Comparison of ENCODE assay signal across 8 cellular contexts in genomic region chr12:44876554-44877275, GRCh38. TPM values are rescaled to one million over a fixed set of nuclear protein-coding genes. Genes with fewer than 3 reads are reported as not detected.
DNase-seq lines count a peak whose midpoint lies in the region; ATAC-seq and TF ChIP-seq lines count a peak whose summit lies in the region.

No MANE protein-coding gene starts in this region.

- H3K4me1 Mint-ChIP-seq in CD4-positive, alpha-beta T cell (ENCODE audit: low read depth), result peaks cover 37% of the 10 kb centered on the region
- H3K4me1 Mint-ChIP-seq in activated T-helper 17 cell treated with anti-CD3 and anti-CD28 coated beads, Interleukin-2, amount 50 U/mL, for 72 hours, result peaks cover 14% of the 10 kb centered on the region

- H3K27ac Mint-ChIP-seq in CD4-positive, alpha-beta T cell, result no peak overlapping the region
- peak overlapping the region; percentile 36 for H3K27ac Mint-ChIP-seq in activated T-helper 17 cell treated with anti-CD3 and anti-CD28 coated beads, Interleukin-2, amount 50 U/mL, for 72 hours

- peaks cover 8% of the 10 kb centered on the region for H3K27me3 ChIP-seq in CD4-positive, alpha-beta T cell (ENCODE audit: control insufficient read depth, insufficient read depth, low read length)

- peak; percentile 48 for TF ChIP-seq CTCF in CD4-positive, alpha-beta T cell (IDR thresholded peaks at IDR 0.05)
- TF ChIP-seq CTCF in fibroblast of the aortic adventitia (IDR thresholded peaks at IDR 0.05; ENCODE audit: insufficient read depth, low read length), result no peak

- peaks cover 9% of the 10 kb centered on the region for H3K9me3 ChIP-seq in CD4-positive, alpha-beta T cell (ENCODE audit: control insufficient read depth, low read length)

- POLR2A ChIA-PET in CD4-positive, alpha-beta T cell (lab: Charles Lee), result interaction anchor here (0.7 to 5.2 kb wide), 19 partner anchors 8 to 117 kb away, joined by 3 to 72 read pairs (median 4); no protein-coding TSS in a partner anchor

- H3K4me1 ChIP-seq in urinary bladder (ENCODE audit: insufficient read depth), result no peaks in the 10 kb centered on the region

- peaks cover 18% of the 10 kb centered on the region for H3K27me3 Mint-ChIP-seq in CD4-positive, alpha-beta T cell
- H3K27me3 Mint-ChIP-seq in activated T-helper 17 cell treated with anti-CD3 and anti-CD28 coated beads, Interleukin-2, amount 50 U/mL, for 72 hours, result peaks cover 11% of the 10 kb centered on the region

- ATAC-seq in CD4-positive, alpha-beta T cell (ENCODE audit: poor library complexity), result peak; percentile 67
- ATAC-seq in GM21786 (IDR thresholded peaks at IDR 0.05; ENCODE audit: unreplicated experiment), result peak; percentile 43
- ATAC-seq in activated T-helper 17 cell treated with anti-CD3 and anti-CD28 coated beads, Interleukin-2, amount 50 U/mL, for 72 hours (replicated peaks), result peak; percentile 69

- intact Hi-C loops in CD4-positive, alpha-beta T cell (cut with DNase I, micrococcal nuclease), result no loop called here

- WGBS in urinary bladder, result 1% methylated on average over 40 of the region's 40 CpGs

- peaks cover 31% of the 10 kb centered on the region for H3K36me3 Mint-ChIP-seq in CD4-positive, alpha-beta T cell (ENCODE audit: low read depth)
- H3K36me3 Mint-ChIP-seq in activated T-helper 17 cell treated with anti-CD3 and anti-CD28 coated beads, Interleukin-2, amount 50 U/mL, for 72 hours (ENCODE audit: low read depth), result peaks cover 29% of the 10 kb centered on the region

- no peaks in the 10 kb centered on the region for H3K36me3 ChIP-seq in urinary bladder (ENCODE audit: insufficient read depth)

- H3K27ac ChIP-seq in CD4-positive, alpha-beta T cell (ENCODE audit: low read depth, low read length), result no peak overlapping the region
- H3K27ac ChIP-seq in urinary bladder (ENCODE audit: low read depth), result no peak overlapping the region

- CTCF ChIA-PET in CD4-positive, alpha-beta T cell (lab: Charles Lee), result interaction anchor here (0.6 to 6.8 kb wide), 13 partner anchors 10 to 115 kb away, joined by 3 to 81 read pairs (median 4); no protein-coding TSS in a partner anchor

- H3K9me3 Mint-ChIP-seq in CD4-positive, alpha-beta T cell, result peaks cover 16% of the 10 kb centered on the region
- H3K9me3 Mint-ChIP-seq in activated T-helper 17 cell treated with anti-CD3 and anti-CD28 coated beads, Interleukin-2, amount 50 U/mL, for 72 hours, result peaks cover 13% of the 10 kb centered on the region

- peak in 9 of 10 experiments; percentile 24 to 47 (median 35) for DNase-seq in CD4-positive, alpha-beta T cell
- DNase-seq in NCI-H526 (lab: John Stamatoyannopoulos, UW) (peak; percentile 56 to 80), fibroblast of the aortic adventitia (ENCODE audit: low read depth) (peak; percentile 8), non-pigmented ciliary epithelial cell (ENCODE audit: low read depth) (peak; percentile 1), OCI-M2 (lab: John Stamatoyannopoulos, UW; ENCODE audit: unreplicated experiment) (no peak)

- H3K4me3 Mint-ChIP-seq in CD4-positive, alpha-beta T cell, result peak overlapping the region; percentile 89
- peak overlapping the region; percentile 93 for H3K4me3 Mint-ChIP-seq in activated T-helper 17 cell treated with anti-CD3 and anti-CD28 coated beads, Interleukin-2, amount 50 U/mL, for 72 hours

- peak overlapping the region; percentile 58 for H3K4me3 ChIP-seq in fibroblast of the aortic adventitia (ENCODE audit: low read depth, low read length)
- H3K4me3 ChIP-seq in urinary bladder (ENCODE audit: low read depth, low read length), result peak overlapping the region; percentile 56

RNA-seq across cellular contexts. Expression of gene NELL2, which starts 0.6 kb away (rescaled TPM):
- total RNA-seq in CD4-positive, alpha-beta T cell, result 100 to 1,000 TPM; 142 to 147 TPM
- 100 to 1,000 TPM in 1 of 2 donors, 10 to 100 TPM in 1; 12.8 to 106 TPM for total RNA-seq in activated T-helper 17 cell treated with anti-CD3 and anti-CD28 coated beads, Interleukin-2, amount 50 U/mL, for 72 hours
- total RNA-seq in fibroblast of the aortic adventitia (ENCODE audit: low replicate concordance), result 0.36 and 4.6 TPM in 2 replicates
- total RNA-seq in urinary bladder, result 28.1 TPM
- 21.7 TPM for polyA plus RNA-seq in urinary bladder
